ENCODE assay signal across 16 cellular contexts in the genomic region with DNA sequence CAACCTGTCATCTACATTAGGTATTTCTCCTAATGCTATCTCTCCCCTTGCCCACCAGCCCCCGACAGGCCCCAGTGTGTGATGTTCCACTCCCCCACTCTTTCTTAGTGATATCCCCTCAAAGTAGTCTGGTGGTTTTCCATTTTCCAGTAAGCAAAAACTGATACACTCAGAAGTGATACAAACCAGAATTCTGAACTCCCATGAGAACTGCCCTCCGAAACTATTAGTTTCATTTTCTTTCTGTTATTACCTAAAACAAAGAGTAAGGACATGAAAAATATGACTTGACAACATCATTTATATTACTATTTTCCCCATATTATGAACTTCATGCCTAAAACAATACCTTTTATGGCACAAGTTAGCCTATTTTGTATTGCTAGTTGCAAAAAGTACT.
DNase-seq lines count a peak whose midpoint lies in the region; ATAC-seq and TF ChIP-seq lines count a peak whose summit lies in the region.
"Had no signal": no experiment of that assay in that cellular context is flagged by ENCODE, and none has a peak within 500 bp of the region (broad histone marks: within the 10 kb centered on the region; RNA-seq: fewer than 3 reads in every experiment).

No MANE protein-coding gene starts in this region.

- no peak for TF ChIP-seq CTCF in upper lobe of right lung (IDR thresholded peaks at IDR 0.05)

- H3K36me3 ChIP-seq in upper lobe of right lung: no peaks in the 10 kb centered on the region

- DNase-seq in SHP77 (lab: John Stamatoyannopoulos, UW): no peak
- no peak for DNase-seq in NK-92 treated with Interleukin-12 subunit alpha and Interleukin-12 subunit beta, amount 100 ng/mL, for 24 hours (lab: John Stamatoyannopoulos, UW)
- no peak for DNase-seq in upper lobe of right lung
- DNase-seq in superior temporal gyrus (ENCODE audit: extremely low spot score): no peak
- DNase-seq: activated CD4-positive, alpha-beta T cell treated with anti-CD3 and anti-CD28 coated beads for 36 hours; activated T-cell treated with anti-CD3 and anti-CD28 coated beads, Interleukin-2, amount 50 U/mL, for 24 hours; DMS 273 treated with DMSO at 0.1 percent for 48 hours; endodermal cell; left ventricle myocardium superior; NCI-H774; stimulated activated naive CD8-positive, alpha-beta T cell treated with anti-CD3 and anti-CD28 coated beads, Interleukin-15, amount 100 ng/mL, for 72 hours; T-helper 2 cell had no signal

- H3K4me1 ChIP-seq in upper lobe of right lung: no peaks in the 10 kb centered on the region

- intact Hi-C loops in upper lobe of right lung (cut with DNase I): no loop called here

- peak; percentile 43 for ATAC-seq in GM18520 (IDR thresholded peaks at IDR 0.05; ENCODE audit: unreplicated experiment)
- peak; percentile 50 for ATAC-seq in GM21360 (IDR thresholded peaks at IDR 0.05; ENCODE audit: unreplicated experiment)
- ATAC-seq in HG02870 (IDR thresholded peaks at IDR 0.05; ENCODE audit: unreplicated experiment): peak; percentile 62
- peak; percentile 40 for ATAC-seq in HG03521 (IDR thresholded peaks at IDR 0.05; ENCODE audit: unreplicated experiment)
- ATAC-seq in upper lobe of right lung: no peak
- ATAC-seq: activated CD4-positive, alpha-beta T cell treated with anti-CD3 and anti-CD28 coated beads for 36 hours; left ventricle myocardium superior; stimulated activated naive CD8-positive, alpha-beta T cell treated with anti-CD3 and anti-CD28 coated beads, Interleukin-15, amount 100 ng/mL, for 72 hours had no signal

- no peak overlapping the region for H3K27ac ChIP-seq in upper lobe of right lung

- H3K9me3 ChIP-seq in upper lobe of right lung: no peaks in the 10 kb centered on the region

- H3K4me3 ChIP-seq in upper lobe of right lung: no peak overlapping the region

- H3K27me3 ChIP-seq in upper lobe of right lung: no peaks in the 10 kb centered on the region
